13 cellular contexts compared by ENCODE assay signal in genomic region chr20:57329608-57330221, GRCh38. TPM values are rescaled to one million over a fixed set of nuclear protein-coding genes. Genes with fewer than 3 reads are reported as not detected.
A peak's percentile ranks its signal among the peaks of the same experiment; 100 is the strongest.
DNase-seq lines count a peak whose midpoint lies in the region; TF ChIP-seq lines count a peak whose summit lies in the region.
"Had no signal": no experiment of that assay in that cellular context is flagged by ENCODE, and none has a peak within 500 bp of the region (broad histone marks: within the 10 kb centered on the region; RNA-seq: fewer than 3 reads in every experiment).

Gene SPO11 (plus strand): TSS chr20:57329803. CDS start chr20:57329868, 65 bp downstream.

- H4K91ac ChIP-seq in neuronal stem cell (ENCODE audit: low read depth, low read length, poor library complexity) = no peak within 1 kb of the TSS

- no peaks in the 10 kb centered on the region for H3K36me3 ChIP-seq in neuronal stem cell (replicated peaks in 1 of 2; ENCODE audit: control insufficient read depth in 2 of 2, insufficient read depth in 2 of 2, low read length in 2 of 2)

- H2BK15ac ChIP-seq in neuronal stem cell (ENCODE audit: low read length) = peak within 1 kb of the TSS; percentile 90

- no peaks in the 10 kb centered on the region for H3K9me3 ChIP-seq in neuronal stem cell (replicated peaks in 1 of 2; ENCODE audit: control insufficient read depth in 2 of 2, insufficient read depth in 1 of 2, low read depth in 1 of 2, low read length in 2 of 2)

- POLR2A ChIA-PET in activated CD4-positive, alpha-beta memory T cell treated with anti-CD3 and anti-CD28 coated beads for 36 hours (lab: Charles Lee) = no interaction called here

- no CpG with 5 or more reads among the region's 40 CpGs for WGBS in neuronal stem cell (ENCODE audit: extremely low coverage in 2 of 2, insufficient read length in 2 of 2, insufficient replicate concordance in 1 of 2), 2 donors

- no peak within 1 kb of the TSS for H3K4me2 ChIP-seq in neuronal stem cell (ENCODE audit: insufficient read depth, low read length, poor library complexity, severe bottlenecking)
- H3K4me2 ChIP-seq: PC-9 had no signal

- TF ChIP-seq CTCF in GM12864 (IDR thresholded peaks at IDR 0.05; ENCODE audit: low read depth, low read length, missing control alignments) (peak; percentile 25), LNCaP clone FGC (IDR thresholded peaks at IDR 0.05; ENCODE audit: control insufficient read depth, extremely low read depth, insufficient read depth) (peak; percentile 18; the same call in 1 of the 2 replicates), epithelial cell of esophagus (IDR thresholded peaks at IDR 0.05; ENCODE audit: insufficient read depth, low read depth, low read length, missing control alignments) (peak; percentile 22)

- H2AK5ac ChIP-seq in neuronal stem cell (ENCODE audit: low read depth, low read length) = peak within 1 kb of the TSS; percentile 99

- H3K79me1 ChIP-seq in neuronal stem cell (ENCODE audit: low read depth, low read length) = no peaks in the 10 kb centered on the region

- peaks cover 34% of the 10 kb centered on the region for H3K27me3 Mint-ChIP-seq in activated CD4-positive, alpha-beta memory T cell treated with anti-CD3 and anti-CD28 coated beads for 36 hours

- H3K9ac ChIP-seq in neuronal stem cell (ENCODE audit: low read depth, low read length, poor library complexity) = no peak within 1 kb of the TSS

- no peak within 1 kb of the TSS for H4K8ac ChIP-seq in neuronal stem cell (ENCODE audit: low read depth, low read length)

- no peak within 1 kb of the TSS for H2AFZ ChIP-seq in neuronal stem cell (ENCODE audit: low read length)
- H2AFZ ChIP-seq: PC-9 had no signal

- H2BK120ac ChIP-seq in neuronal stem cell (ENCODE audit: low read depth, low read length) = peak within 1 kb of the TSS; percentile 64

- no peaks in the 10 kb centered on the region for H3K4me1 Mint-ChIP-seq in activated CD4-positive, alpha-beta memory T cell treated with anti-CD3 and anti-CD28 coated beads for 36 hours (ENCODE audit: low read depth)
- H3K4me1 Mint-ChIP-seq: central memory CD8-positive, alpha-beta T cell had no signal

- H3K36me3 Mint-ChIP-seq in activated CD4-positive, alpha-beta memory T cell treated with anti-CD3 and anti-CD28 coated beads for 36 hours = no peaks in the 10 kb centered on the region

- peaks cover 2 to 6% of the 10 kb centered on the region in 2 donors for H3K4me1 ChIP-seq in neuronal stem cell (ENCODE audit: control insufficient read depth in 2 of 2, insufficient read depth in 1 of 2, low read depth in 1 of 2, low read length in 2 of 2)

- H3K27me3 ChIP-seq in neuronal stem cell (ENCODE audit: control insufficient read depth in 3 of 3, insufficient read depth in 3 of 3, low read depth in 1 of 3, low read length in 3 of 3) = peaks cover 0 to 3% (median 0%) of the 10 kb centered on the region in 3 experiments

- CTCF ChIA-PET in activated CD4-positive, alpha-beta memory T cell treated with anti-CD3 and anti-CD28 coated beads for 36 hours (lab: Charles Lee) = interaction anchor here (0.6 to 1.5 kb wide), 3 partner anchors 94 to 779 kb away, joined by 3 read pairs; no protein-coding TSS in a partner anchor

- peak within 1 kb of the TSS; percentile 97 for H2BK12ac ChIP-seq in neuronal stem cell (ENCODE audit: low read length)

- H3K18ac ChIP-seq in neuronal stem cell (ENCODE audit: low read length) = peak within 1 kb of the TSS; percentile 93

- H3K4ac ChIP-seq in neuronal stem cell (ENCODE audit: low read length) = peak within 1 kb of the TSS; percentile 85

- H3K14ac ChIP-seq in neuronal stem cell (ENCODE audit: low read length) = no peak within 1 kb of the TSS

- no peak within 1 kb of the TSS for H3K4me3 ChIP-seq in GM12864 (ENCODE audit: low read depth, low read length)
- no peak within 1 kb of the TSS for H3K4me3 ChIP-seq in LNCaP clone FGC (ENCODE audit: low read depth, low read length)
- H3K4me3 ChIP-seq in epithelial cell of esophagus (ENCODE audit: low read length) = no peak within 1 kb of the TSS
- H3K4me3 ChIP-seq in neuronal stem cell (ENCODE audit: low read length in 2 of 2) = no peak within 1 kb of the TSS
- H3K4me3 ChIP-seq: PC-9 had no signal

- peak within 1 kb of the TSS; percentile 83 for H3K23ac ChIP-seq in neuronal stem cell (ENCODE audit: low read depth, low read length, poor library complexity)

- H3K4me3 Mint-ChIP-seq in activated CD4-positive, alpha-beta memory T cell treated with anti-CD3 and anti-CD28 coated beads for 36 hours = no peak within 1 kb of the TSS
- H3K4me3 Mint-ChIP-seq: central memory CD8-positive, alpha-beta T cell had no signal

- no peak within 1 kb of the TSS for H3K27ac ChIP-seq in neuronal stem cell (replicated peaks; ENCODE audit: low read length)
- H3K27ac ChIP-seq: PC-9 had no signal

- H3K9me3 Mint-ChIP-seq in activated CD4-positive, alpha-beta memory T cell treated with anti-CD3 and anti-CD28 coated beads for 36 hours = peaks cover 4% of the 10 kb centered on the region
- H3K9me3 Mint-ChIP-seq: central memory CD8-positive, alpha-beta T cell had no signal

- H2BK5ac ChIP-seq in neuronal stem cell (ENCODE audit: low read length) = no peak within 1 kb of the TSS

- DNase-seq in GM12864 (ENCODE audit: low read depth) (no peak), LNCaP clone FGC (ENCODE audit: low read depth) (no peak), epithelial cell of esophagus (ENCODE audit: low read depth) (no peak), neuronal stem cell (ENCODE audit: low spot score) (no peak)
- DNase-seq in activated CD4-positive, alpha-beta memory T cell treated with anti-CD3 and anti-CD28 coated beads for 36 hours = no peak
- no peak for DNase-seq in central memory CD4-positive, alpha-beta T cell
- DNase-seq in activated effector memory CD4-positive, alpha-beta T cell treated with Interleukin-2 at 50 U/mL for 16 hours = no peak
- DNase-seq: foreskin melanocyte, NCI-H2029, PC-9 had no signal

- intact Hi-C loops in activated CD4-positive, alpha-beta memory T cell treated with anti-CD3 and anti-CD28 coated beads for 36 hours (cut with micrococcal nuclease) = no loop called here

- H3K27ac Mint-ChIP-seq in activated CD4-positive, alpha-beta memory T cell treated with anti-CD3 and anti-CD28 coated beads for 36 hours = no peak within 1 kb of the TSS

RNA-seq across cellular contexts. Expression of gene SPO11, which starts in this region (rescaled TPM):
- polyA plus RNA-seq in neuronal stem cell (2013, experiment 1 of 2) = not detected
- not detected for polyA plus RNA-seq in neuronal stem cell (2013, experiment 2 of 2)
- not detected for total RNA-seq in activated CD4-positive, alpha-beta memory T cell treated with anti-CD3 and anti-CD28 coated beads for 36 hours
- total RNA-seq: liver, PC-9 had no signal
- polyA plus RNA-seq: liver, thymus had no signal
